In genomic region chr4:164977243-164978164, GRCh38 we compare ENCODE assay signal across 9 cellular contexts. TPM values are rescaled to one million over a fixed set of nuclear protein-coding genes. Genes with fewer than 3 reads are reported as not detected.
A peak's percentile ranks its signal among the peaks of the same experiment; 100 is the strongest.
DNase-seq lines count a peak whose midpoint lies in the region; ATAC-seq lines count a peak whose summit lies in the region.
"Had no signal": no experiment of that assay in that cellular context is flagged by ENCODE, and none has a peak within 500 bp of the region (broad histone marks: within the 10 kb centered on the region; RNA-seq: fewer than 3 reads in every experiment).

Gene TRIM61, minus strand, starts transcription at chr4:164977657. Its CDS starts 7,655 bp downstream, at chr4:164970002.

- H3K4me1 Mint-ChIP-seq in activated T-helper 17 cell treated with anti-CD3 and anti-CD28 coated beads, Interleukin-2, amount 50 U/mL, for 72 hours, result no peaks in the 10 kb centered on the region

- H3K9me3 Mint-ChIP-seq in activated T-helper 17 cell treated with anti-CD3 and anti-CD28 coated beads, Interleukin-2, amount 50 U/mL, for 72 hours, result no peaks in the 10 kb centered on the region

- H3K4me3 Mint-ChIP-seq in activated T-helper 17 cell treated with anti-CD3 and anti-CD28 coated beads, Interleukin-2, amount 50 U/mL, for 72 hours, result peak within 1 kb of the TSS; percentile 79

- peak within 1 kb of the TSS; percentile 80 for H3K27ac Mint-ChIP-seq in activated T-helper 17 cell treated with anti-CD3 and anti-CD28 coated beads, Interleukin-2, amount 50 U/mL, for 72 hours

- peak within 1 kb of the TSS; percentile 58 for H3K4me3 ChIP-seq in skeletal muscle cell (ENCODE audit: low read depth, low read length)

- peaks cover 16% of the 10 kb centered on the region for H3K36me3 Mint-ChIP-seq in activated T-helper 17 cell treated with anti-CD3 and anti-CD28 coated beads, Interleukin-2, amount 50 U/mL, for 72 hours (ENCODE audit: low read depth)

- ATAC-seq in GM19452 (IDR thresholded peaks at IDR 0.05; ENCODE audit: unreplicated experiment) (peak; percentile 100), HG03571 (IDR thresholded peaks at IDR 0.05; ENCODE audit: unreplicated experiment) (peak; percentile 100)
- peak; percentile 84 for ATAC-seq in activated T-helper 17 cell treated with anti-CD3 and anti-CD28 coated beads, Interleukin-2, amount 50 U/mL, for 72 hours (replicated peaks)

- no peaks in the 10 kb centered on the region for H3K27me3 Mint-ChIP-seq in activated T-helper 17 cell treated with anti-CD3 and anti-CD28 coated beads, Interleukin-2, amount 50 U/mL, for 72 hours

- DNase-seq in AG08395 (ENCODE audit: low spot score), result peak; percentile 78
- peak; percentile 53 for DNase-seq in globus pallidus (ENCODE audit: low spot score)
- no peak for DNase-seq in skeletal muscle cell (ENCODE audit: low read depth)
- DNase-seq in cerebellar nuclear complex (lab: John Stamatoyannopoulos, UW), result no peak
- DNase-seq in HPDE6-E6E7 (ENCODE audit: extremely low spot score), result no peak

RNA-seq across cellular contexts. Expression of gene TRIM61, which starts in this region (rescaled TPM):
- total RNA-seq in activated T-helper 17 cell treated with anti-CD3 and anti-CD28 coated beads, Interleukin-2, amount 50 U/mL, for 72 hours, result 1 to 10 TPM; 1.1 to 1.7 TPM
- total RNA-seq: pulmonary artery endothelial cell had no signal

Comparison
In these comparisons a context has a peak if more than half of its experiments do, and no peak if none do; other contexts are left out.
1. DNase-seq: peak in AG08395 (single experiment) and globus pallidus (single experiment); none in skeletal muscle cell (single experiment), cerebellar nuclear complex (0 of 2) and HPDE6-E6E7 (single experiment).
2. Peak in every context shown above with its lines, with median percentiles within 50 percentile points of each other: ATAC-seq.